Comparison of ENCODE assay signal across 1 cellular context in the genomic region with DNA sequence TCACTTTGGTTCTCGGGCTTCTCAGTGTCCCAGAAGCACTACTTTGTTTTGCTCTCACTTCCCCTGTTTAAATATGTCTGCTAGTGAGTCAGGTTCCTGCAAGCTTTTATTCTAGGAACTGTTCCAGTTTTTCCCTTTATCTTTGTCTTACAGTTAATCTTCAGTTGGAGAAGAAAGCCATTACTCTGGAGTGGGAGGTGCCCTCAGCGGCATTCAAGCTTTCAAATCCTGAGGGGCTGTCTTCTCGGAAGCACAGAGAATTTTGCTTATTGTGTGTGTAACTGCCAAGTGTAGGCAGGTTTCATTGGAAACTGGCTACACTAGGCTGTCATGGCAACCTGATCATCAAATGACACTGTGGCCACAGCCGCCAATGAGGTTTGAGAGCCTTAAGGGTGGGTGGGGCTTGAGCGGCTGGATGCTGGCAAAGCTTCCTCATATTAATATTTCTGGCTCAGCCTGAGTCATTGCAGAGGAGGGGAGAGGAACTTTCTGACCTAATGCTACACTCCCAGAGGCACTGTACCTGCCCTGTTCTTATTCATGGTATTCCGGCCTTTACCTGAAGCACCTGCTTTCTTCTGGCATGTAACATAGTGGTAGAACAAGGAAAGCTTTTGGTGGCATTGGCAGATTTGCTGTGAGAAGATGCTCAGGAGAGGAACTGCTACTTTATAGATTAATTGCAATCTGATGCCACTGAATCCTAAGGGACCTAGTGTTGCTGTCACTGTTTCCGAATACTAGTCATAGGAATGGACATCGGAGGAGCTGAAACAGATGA.
TF ChIP-seq lines count a peak whose summit lies in the region.

No MANE protein-coding gene starts in this region.

TF ChIP-seq in H1, 55 proteins besides CTCF, POLR2A, EP300 and RAD21:
- TF ChIP-seq CREB1 (IDR thresholded peaks at IDR 0.05), result peak; percentile 71
- no peak for TF ChIP-seq GABPA (IDR thresholded peaks at IDR 0.05; ENCODE audit: borderline replicate concordance, insufficient read depth, low read length)
- peak; percentile 49; the same call in 1 of the 2 replicates for TF ChIP-seq SP1 (IDR thresholded peaks at IDR 0.05; ENCODE audit: low read depth, low read length)
- no peak for TF ChIP-seq CTBP2 (IDR thresholded peaks at IDR 0.05; ENCODE audit: borderline replicate concordance, insufficient read depth, insufficient read length, low read length)
